In the genomic region with DNA sequence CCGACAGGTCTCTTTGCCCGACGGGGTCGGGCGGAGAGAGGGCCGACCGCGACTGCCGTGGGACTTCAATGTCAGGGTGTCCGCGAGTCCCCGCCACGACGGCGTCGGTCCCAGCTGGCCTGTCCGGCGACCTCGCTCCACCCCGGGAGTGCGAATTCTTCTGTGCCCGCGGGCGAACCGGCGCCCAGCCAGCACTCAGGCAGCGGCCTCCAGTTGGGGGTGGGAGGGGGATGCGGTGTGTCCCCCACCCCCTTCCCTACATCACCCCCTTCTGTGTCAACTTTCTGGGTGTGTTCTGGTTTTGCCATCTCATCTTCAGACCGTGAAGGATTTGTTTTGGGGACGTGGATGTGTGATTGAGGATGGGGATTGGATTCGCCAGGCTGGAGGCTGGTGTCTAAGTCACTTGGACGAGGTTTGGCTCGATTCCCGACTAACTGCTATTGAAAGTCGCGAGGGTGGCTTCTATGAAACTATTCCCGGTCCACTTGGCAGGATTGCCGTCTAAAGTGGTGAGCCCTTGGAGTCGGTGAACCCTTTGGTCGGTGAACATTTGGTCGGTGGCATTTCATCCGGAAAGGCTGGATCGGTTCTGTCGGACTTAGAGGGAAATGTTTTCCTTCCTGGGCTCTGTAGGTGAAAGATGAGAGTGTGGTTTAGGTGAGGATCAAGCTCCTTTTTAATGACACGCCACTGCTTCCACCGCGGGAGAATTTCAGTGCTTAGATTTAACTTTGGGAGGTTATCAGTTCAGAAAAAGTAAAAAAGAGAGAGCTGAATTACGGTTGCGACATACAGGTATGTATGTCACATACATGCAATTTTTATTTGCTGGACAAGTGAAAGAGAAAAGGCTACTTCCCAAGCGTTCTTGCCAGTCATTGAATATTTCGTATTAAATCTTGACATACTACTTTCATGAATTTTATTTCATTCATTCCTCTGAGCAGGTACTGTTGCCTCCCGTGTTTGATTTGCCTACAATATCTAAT, we compare ENCODE assay signal across 8 cellular contexts. TPM values are rescaled to one million over a fixed set of nuclear protein-coding genes. Genes with fewer than 3 reads are reported as not detected.
DNase-seq lines count a peak whose midpoint lies in the region; ATAC-seq and TF ChIP-seq lines count a peak whose summit lies in the region.

No MANE protein-coding gene starts in this region.

- ATAC-seq in GM21786 (IDR thresholded peaks at IDR 0.05; ENCODE audit: unreplicated experiment), result peak; percentile 17
- peak; percentile 18 for ATAC-seq in Right ventricle myocardium superior (ENCODE audit: poor library complexity)
- ATAC-seq in GM18519 (IDR thresholded peaks at IDR 0.05; ENCODE audit: low FRiP score, unreplicated experiment), result no peak

- H3K4me1 Mint-ChIP-seq in activated naive CD4-positive, alpha-beta T cell treated with anti-CD3 and anti-CD28 coated beads, Interleukin-2, amount 10 ng/mL, durations not matched to agents 7 days and 5 days, result peaks cover 27% of the 10 kb centered on the region

- H3K27ac Mint-ChIP-seq in activated naive CD4-positive, alpha-beta T cell treated with anti-CD3 and anti-CD28 coated beads, Interleukin-2, amount 10 ng/mL, durations not matched to agents 7 days and 5 days, result peak overlapping the region; percentile 77

- H3K9me3 ChIP-seq in MG63, result no peaks in the 10 kb centered on the region
- no peaks in the 10 kb centered on the region for H3K9me3 ChIP-seq in ovary

- WGBS in ovary, 3 donors, result 4 to 5% (median 5%) methylated on average over 49 to 52 of the region's 52 CpGs

- no peaks in the 10 kb centered on the region for H3K9me3 Mint-ChIP-seq in activated naive CD4-positive, alpha-beta T cell treated with anti-CD3 and anti-CD28 coated beads, Interleukin-2, amount 10 ng/mL, durations not matched to agents 7 days and 5 days

- H3K36me3 ChIP-seq in MG63 (no peaks in the 10 kb centered on the region), ovary (no peaks in the 10 kb centered on the region)

- H3K27me3 Mint-ChIP-seq in activated naive CD4-positive, alpha-beta T cell treated with anti-CD3 and anti-CD28 coated beads, Interleukin-2, amount 10 ng/mL, durations not matched to agents 7 days and 5 days, result peaks cover 16% of the 10 kb centered on the region

- intact Hi-C loops in Right ventricle myocardium superior (cut with DNase I), result no loop called here
- intact Hi-C loops in ovary (cut with DNase I), result no loop called here

- no peak for TF ChIP-seq EP300 in ovary (IDR thresholded peaks at IDR 0.05)

- no peak overlapping the region for H3K4me3 Mint-ChIP-seq in activated naive CD4-positive, alpha-beta T cell treated with anti-CD3 and anti-CD28 coated beads, Interleukin-2, amount 10 ng/mL, durations not matched to agents 7 days and 5 days

- H3K36me3 Mint-ChIP-seq in activated naive CD4-positive, alpha-beta T cell treated with anti-CD3 and anti-CD28 coated beads, Interleukin-2, amount 10 ng/mL, durations not matched to agents 7 days and 5 days, result peaks cover 3% of the 10 kb centered on the region

- TF ChIP-seq CTCF in ovary (IDR thresholded peaks at IDR 0.05), result no peak

- DNase-seq in NCI-H2107 treated with DMSO at 0.1 percent for 48 hours (lab: John Stamatoyannopoulos, UW; ENCODE audit: unreplicated experiment) (peak; percentile 54), NCI-H2107 (lab: John Stamatoyannopoulos, UW) (no peak), MG63 (peak; percentile 53), Right ventricle myocardium superior (peak; percentile 48), ovary (peak in 4 of 5 donors; percentile 46 to 57 (median 47))
- no peak for DNase-seq in activated naive CD4-positive, alpha-beta T cell treated with anti-CD3 and anti-CD28 coated beads, Interleukin-2, amount 10 ng/mL, durations not matched to agents 7 days and 5 days

- no peaks in the 10 kb centered on the region for H3K27me3 ChIP-seq in MG63
- H3K27me3 ChIP-seq in ovary, result no peaks in the 10 kb centered on the region

- no peak for TF ChIP-seq POLR2A in ovary (IDR thresholded peaks at IDR 0.05)

- peaks cover 1% of the 10 kb centered on the region for H3K4me1 ChIP-seq in ovary (ENCODE audit: insufficient read depth)

- peak overlapping the region; percentile 94 for H3K4me3 ChIP-seq in MG63
- H3K4me3 ChIP-seq in ovary, result peak overlapping the region; percentile 77

- CTCF ChIA-PET in activated naive CD4-positive, alpha-beta T cell treated with anti-CD3 and anti-CD28 coated beads, Interleukin-2, amount 10 ng/mL, durations not matched to agents 7 days and 5 days (lab: Charles Lee), result interaction anchor here (1.0 kb wide), 1 partner anchor 82 kb away, joined by 3 read pairs; no protein-coding TSS in a partner anchor

- H3K27ac ChIP-seq in ovary, result peak overlapping the region; percentile 47 to 90

RNA-seq across cellular contexts. Expression of gene ABCD3, which starts 0.8 kb away (rescaled TPM):
- total RNA-seq in MG63 (2014; rRNA removed; shearing (Covaris generic); ENCODE audit: low replicate concordance), result 39.3 and 56.5 TPM in 2 replicates
- 65.7 TPM for total RNA-seq in Right ventricle myocardium superior
- 10 to 100 TPM; 16.6 to 32.1 (median 25.7) TPM for total RNA-seq in ovary
- 10 to 100 TPM; 10.7 to 14.8 TPM for polyA plus RNA-seq in ovary

Comparison
In these comparisons a context has a peak if more than half of its experiments do, and no peak if none do; other contexts are left out.
1. DNase-seq: peak in NCI-H2107 treated with DMSO at 0.1 percent for 48 hours (single experiment), MG63 (single experiment), Right ventricle myocardium superior (single experiment) and ovary (4 of 5); none in NCI-H2107 (single experiment) and activated naive CD4-positive, alpha-beta T cell treated with anti-CD3 and anti-CD28 coated beads, Interleukin-2, amount 10 ng/mL, durations not matched to agents 7 days and 5 days (single experiment).